17 cellular contexts compared by ENCODE assay signal in genomic region chrX:53494427-53494826, GRCh38.
DNase-seq lines count a peak whose midpoint lies in the region; ATAC-seq and TF ChIP-seq lines count a peak whose summit lies in the region.
"Had no signal": no experiment of that assay in that cellular context is flagged by ENCODE, and none has a peak within 500 bp of the region (broad histone marks: within the 10 kb centered on the region; RNA-seq: fewer than 3 reads in every experiment).

No MANE protein-coding gene starts in this region.

- no peak overlapping the region for H3K9ac ChIP-seq in IMR-90 (ENCODE audit: low read depth, low read length)

- intact Hi-C loops in IMR-90 (cut with micrococcal nuclease) = no loop called here

- H3K4me1 ChIP-seq in BE2C (no peaks in the 10 kb centered on the region), IMR-90 (ENCODE audit: control insufficient read depth, insufficient read depth, low read length) (no peaks in the 10 kb centered on the region)
- H3K4me1 ChIP-seq: heart right ventricle, left lung, suprapubic skin had no signal

- DNase-seq in BE2C = peak; percentile 21
- DNase-seq in IMR-90 = peak; percentile 29
- peak; percentile 27 for DNase-seq in NCI-H510A treated with DMSO at 0.1 percent for 48 hours (lab: John Stamatoyannopoulos, UW)
- DNase-seq in choroid plexus epithelial cell (ENCODE audit: low read depth) = peak; percentile 78
- DNase-seq in activated CD4-positive, alpha-beta T cell treated with anti-CD3 and anti-CD28 coated beads, Interleukin-2, amount 50 U/mL, for 48 hours = no peak
- DNase-seq in stimulated activated CD4-positive, alpha-beta T cell treated with anti-CD3 and anti-CD28 coated beads, Interleukin-1b, Interleukin-23, amount 100 ng/mL, for 48 hours = no peak
- no peak for DNase-seq in effector memory CD8-positive, alpha-beta T cell
- no peak for DNase-seq in activated CD4-positive, alpha-beta T cell treated with anti-CD3 and anti-CD28 coated beads for 4 hours
- DNase-seq: activated CD4-positive, alpha-beta T cell treated with anti-CD3 and anti-CD28 coated beads for 36 hours; CD4-positive, CD25-positive, alpha-beta regulatory T cell; endodermal cell; heart right ventricle; left lung; T-cell had no signal

- CTCF ChIA-PET in IMR-90 (lab: Yijun Ruan, JAX) = interaction anchor here (0.9 kb wide), 1 partner anchor 12 kb away, joined by 3 read pairs; no protein-coding TSS in a partner anchor

- no peak overlapping the region for H2AFZ ChIP-seq in IMR-90 (replicated peaks; ENCODE audit: low read length, poor library complexity)

- peaks cover 4 to 8% of the 10 kb centered on the region in 2 donors for H3K27me3 Mint-ChIP-seq in effector memory CD8-positive, alpha-beta T cell

- no peak overlapping the region for H3K18ac ChIP-seq in IMR-90 (ENCODE audit: low read depth, low read length)

- H4K8ac ChIP-seq in IMR-90 (ENCODE audit: low read depth in 2 of 2, low read length in 2 of 2) = no peak overlapping the region

- POLR2A ChIA-PET in IMR-90 (lab: Charles Lee; ENCODE audit: unreplicated experiment) = no interaction called here

- peaks cover 4% of the 10 kb centered on the region for H3K36me3 Mint-ChIP-seq in effector memory CD8-positive, alpha-beta T cell (ENCODE audit: insufficient read depth)
- H3K36me3 Mint-ChIP-seq: brain; CD4-positive, CD25-positive, alpha-beta regulatory T cell; IgD-negative memory B cell; T-cell had no signal

- H2BK5ac ChIP-seq in IMR-90 (ENCODE audit: low read depth, low read length, poor library complexity, severe bottlenecking) = no peak overlapping the region

- H3K27ac Mint-ChIP-seq in effector memory CD8-positive, alpha-beta T cell = no peak overlapping the region
- H3K27ac Mint-ChIP-seq: activated CD4-positive, alpha-beta T cell treated with anti-CD3 and anti-CD28 coated beads for 36 hours; brain; CD4-positive, CD25-positive, alpha-beta regulatory T cell; endodermal cell; IgD-negative memory B cell; T-cell had no signal

- ATAC-seq in IMR-90 (ENCODE audit: low read depth) = peak; percentile 17; the same call in 1 of the 2 replicates
- no peak for ATAC-seq in effector memory CD8-positive, alpha-beta T cell (replicated peaks)
- ATAC-seq: activated CD4-positive, alpha-beta T cell treated with anti-CD3 and anti-CD28 coated beads for 36 hours; heart right ventricle; left lung; T-cell had no signal

- no peak for TF ChIP-seq RAD21 in IMR-90 (IDR thresholded peaks at IDR 0.05; ENCODE audit: low read length)

- no TSS peak for BruUV-seq in IMR-90 (replicated peaks; lab: Mats Ljungman, UMichigan)

- H3K14ac ChIP-seq in IMR-90 (replicated peaks; ENCODE audit: low read depth, low read length) = no peak overlapping the region

- no peak overlapping the region for H3K4me3 ChIP-seq in BE2C (ENCODE audit: low read depth, low read length)
- H3K4me3 ChIP-seq in IMR-90 (ENCODE audit: insufficient read depth, low read depth, low read length) = no peak overlapping the region
- no peak overlapping the region for H3K4me3 ChIP-seq in choroid plexus epithelial cell (ENCODE audit: low read depth, low read length)
- H3K4me3 ChIP-seq: heart right ventricle, left lung, suprapubic skin had no signal

- H3K4me2 ChIP-seq in IMR-90 (ENCODE audit: low read depth, low read length) = no peak overlapping the region

- H2BK20ac ChIP-seq in IMR-90 (ENCODE audit: low read depth, low read length) = no peak overlapping the region

- no peak overlapping the region for H2BK120ac ChIP-seq in IMR-90 (ENCODE audit: low read depth, low read length)

- no peak overlapping the region for H3K56ac ChIP-seq in IMR-90 (ENCODE audit: extremely low read depth, insufficient read depth, low read length)

- H3K4me1 Mint-ChIP-seq in effector memory CD8-positive, alpha-beta T cell (ENCODE audit: low read depth in 2 of 2) = no peaks in the 10 kb centered on the region
- H3K4me1 Mint-ChIP-seq: activated CD4-positive, alpha-beta T cell treated with anti-CD3 and anti-CD28 coated beads for 36 hours; CD4-positive, CD25-positive, alpha-beta regulatory T cell; endodermal cell; IgD-negative memory B cell; T-cell had no signal

- H3K36me3 ChIP-seq in BE2C = no peaks in the 10 kb centered on the region
- no peaks in the 10 kb centered on the region for H3K36me3 ChIP-seq in IMR-90 (ENCODE audit: control insufficient read depth, insufficient read depth, low read length)
- H3K36me3 ChIP-seq: heart right ventricle, left lung, suprapubic skin had no signal

- H3K4me3 Mint-ChIP-seq in effector memory CD8-positive, alpha-beta T cell = no peak overlapping the region
- H3K4me3 Mint-ChIP-seq: activated CD4-positive, alpha-beta T cell treated with anti-CD3 and anti-CD28 coated beads for 36 hours; brain; CD4-positive, CD25-positive, alpha-beta regulatory T cell; endodermal cell; IgD-negative memory B cell; T-cell had no signal

- H3K79me1 ChIP-seq in IMR-90 (ENCODE audit: low read depth in 1 of 2, low read length in 2 of 2) = no peaks in the 10 kb centered on the region

- TF ChIP-seq POLR2A in IMR-90 (IDR thresholded peaks at IDR 0.05; ENCODE audit: low read depth, low read length) = no peak

- TF ChIP-seq CTCF in BE2C (IDR thresholded peaks at IDR 0.05; ENCODE audit: low read depth, low read length) = no peak
- no peak for TF ChIP-seq CTCF in IMR-90 (conservative IDR thresholded peaks at IDR 0.05; ENCODE audit: low read depth, low read length)
- TF ChIP-seq CTCF in choroid plexus epithelial cell (conservative IDR thresholded peaks at IDR 0.05; ENCODE audit: low read depth, low read length) = no peak

- H3K9me3 ChIP-seq in BE2C = no peaks in the 10 kb centered on the region
- no peaks in the 10 kb centered on the region for H3K9me3 ChIP-seq in IMR-90 (ENCODE audit: control insufficient read depth, insufficient read depth, low read length)
- H3K9me3 ChIP-seq: heart right ventricle, left lung, suprapubic skin had no signal

- H2AK9ac ChIP-seq in IMR-90 (replicated peaks; ENCODE audit: low read depth, low read length, poor library complexity) = no peak overlapping the region

- no peak overlapping the region for H3K27ac ChIP-seq in IMR-90 (ENCODE audit: insufficient read depth, low read length)
- H3K27ac ChIP-seq: heart right ventricle, left lung, suprapubic skin had no signal

- in situ Hi-C loops in IMR-90 (cut with MboI; ENCODE audit: low sequenced_read_pairs) = no loop called here

- no peak overlapping the region for H4K91ac ChIP-seq in IMR-90 (ENCODE audit: insufficient read depth, low read depth, low read length)

- H3K27me3 ChIP-seq in BE2C (no peaks in the 10 kb centered on the region), IMR-90 (ENCODE audit: control insufficient read depth, insufficient read depth, low read length) (peaks cover 43% of the 10 kb centered on the region)
- H3K27me3 ChIP-seq: suprapubic skin had no signal

- no peak overlapping the region for H2AK5ac ChIP-seq in IMR-90 (ENCODE audit: low read depth, low read length)

- no peak overlapping the region for H2BK15ac ChIP-seq in IMR-90 (ENCODE audit: low read depth, low read length)

- H3K9me3 Mint-ChIP-seq in effector memory CD8-positive, alpha-beta T cell = no peaks in the 10 kb centered on the region
- H3K9me3 Mint-ChIP-seq: T-cell had no signal

- no peaks in the 10 kb centered on the region for H3K9me1 ChIP-seq in IMR-90 (ENCODE audit: insufficient read depth, low read length)

- dilution Hi-C loops in IMR-90 (cut with HindIII; ENCODE audit: low sequenced_read_pairs, unreplicated experiment) = no loop called here

- no peak overlapping the region for H3K4ac ChIP-seq in IMR-90 (ENCODE audit: low read depth, low read length)

- no peak overlapping the region for H4K5ac ChIP-seq in IMR-90 (ENCODE audit: low read depth, low read length)

- no peaks in the 10 kb centered on the region for H4K20me1 ChIP-seq in IMR-90 (ENCODE audit: insufficient read depth, low read length)

- no peak overlapping the region for H3K23ac ChIP-seq in IMR-90 (ENCODE audit: low read depth, low read length)

TF ChIP-seq in IMR-90, 13 proteins besides CTCF, POLR2A, EP300 and RAD21:
- TF ChIP-seq CHD1 (IDR thresholded peaks at IDR 0.05; ENCODE audit: low read depth, low read length) = no peak
- TF ChIP-seq NFE2L2 (IDR thresholded peaks at IDR 0.05; ENCODE audit: low read depth, low read length) = no peak
- TF ChIP-seq RFX5 (IDR thresholded peaks at IDR 0.05; ENCODE audit: low read depth, low read length) = no peak
- TF ChIP-seq MAFK (IDR thresholded peaks at IDR 0.05; ENCODE audit: low read depth, low read length) = no peak
- TF ChIP-seq FOS (IDR thresholded peaks at IDR 0.05; ENCODE audit: low read depth, low read length) = no peak
- TF ChIP-seq ELK1 (IDR thresholded peaks at IDR 0.05; ENCODE audit: borderline replicate concordance, low read depth, low read length) = no peak
- TF ChIP-seq MXI1 (IDR thresholded peaks at IDR 0.05; ENCODE audit: borderline replicate concordance, low read depth, low read length) = no peak
- no peak for TF ChIP-seq RCOR1 (IDR thresholded peaks at IDR 0.05; ENCODE audit: insufficient replicate concordance, low read length)
- no peak for TF ChIP-seq CEBPB (IDR thresholded peaks at IDR 0.05; ENCODE audit: low read depth, low read length)
- no peak for TF ChIP-seq BHLHE40 (IDR thresholded peaks at IDR 0.05; ENCODE audit: low read depth, low read length)
- TF ChIP-seq SMC3 (IDR thresholded peaks at IDR 0.05; ENCODE audit: low read depth, low read length) = no peak
- TF ChIP-seq MAZ (IDR thresholded peaks at IDR 0.05; ENCODE audit: borderline replicate concordance, low read depth, low read length) = no peak
- no peak for TF ChIP-seq USF2 (IDR thresholded peaks at IDR 0.05; ENCODE audit: low read depth, low read length)

Comparison
In these comparisons a context has a peak if more than half of its experiments do, and no peak if none do; other contexts are left out.
1. DNase-seq: peak in BE2C (single experiment), IMR-90 (single experiment), NCI-H510A treated with DMSO at 0.1 percent for 48 hours (single experiment) and choroid plexus epithelial cell (single experiment); none in activated CD4-positive, alpha-beta T cell treated with anti-CD3 and anti-CD28 coated beads, Interleukin-2, amount 50 U/mL, for 48 hours (0 of 2), stimulated activated CD4-positive, alpha-beta T cell treated with anti-CD3 and anti-CD28 coated beads, Interleukin-1b, Interleukin-23, amount 100 ng/mL, for 48 hours (single experiment), effector memory CD8-positive, alpha-beta T cell (0 of 3) and activated CD4-positive, alpha-beta T cell treated with anti-CD3 and anti-CD28 coated beads for 4 hours (0 of 2).